In the genomic region with DNA sequence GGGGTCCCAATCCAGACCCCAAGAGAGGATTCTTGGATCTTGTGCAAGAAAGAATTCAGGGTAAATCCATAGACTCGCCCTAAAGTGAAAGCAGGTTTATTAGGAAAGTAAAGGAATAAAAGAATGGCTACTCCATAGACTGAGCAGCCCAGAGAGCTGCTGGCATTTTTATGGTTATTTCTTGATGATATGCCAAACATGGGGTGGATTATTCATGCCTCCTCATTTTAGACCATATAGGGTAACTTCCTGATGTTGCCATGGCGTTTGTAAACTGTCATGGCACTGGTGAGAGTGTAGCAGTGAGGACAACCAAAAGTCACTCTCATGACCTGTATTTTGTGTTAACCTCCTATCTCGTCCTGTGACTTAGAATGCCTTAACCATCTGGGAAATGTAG, we compare ENCODE assay signal across 11 cellular contexts.
"Had no signal": no experiment of that assay in that cellular context is flagged by ENCODE, and none has a peak within 500 bp of the region (broad histone marks: within the 10 kb centered on the region; RNA-seq: fewer than 3 reads in every experiment).

No MANE protein-coding gene starts in this region.

- H3K4me3 ChIP-seq: cardiac muscle cell, lower lobe of right lung, testis, vagina had no signal

- H3K4me1 ChIP-seq: lower lobe of right lung, testis, vagina had no signal

- ATAC-seq: lower lobe of right lung; stimulated activated naive CD8-positive, alpha-beta T cell treated with anti-CD3 and anti-CD28 coated beads, Interleukin-15, amount 100 ng/mL, for 72 hours had no signal

- H3K9me3 ChIP-seq: lower lobe of right lung, testis, vagina had no signal

- H3K27ac ChIP-seq: cardiac muscle cell, lower lobe of right lung, testis, vagina had no signal

- H3K36me3 ChIP-seq: cardiac muscle cell, lower lobe of right lung, vagina had no signal

- H3K27me3 ChIP-seq: cardiac muscle cell, testis, vagina had no signal

- DNase-seq: activated CD4-positive, alpha-beta T cell treated with anti-CD3 and anti-CD28 coated beads, Interleukin-2, amount 50 U/mL, for 4 hours; foreskin melanocyte; lower lobe of right lung; naive B cell; posterior cingulate gyrus; stimulated activated CD4-positive, alpha-beta T cell treated with anti-CD3 and anti-CD28 coated beads, Interleukin-4, amount 100 ng/mL, for 4 hours; stimulated activated naive CD8-positive, alpha-beta T cell treated with anti-CD3 and anti-CD28 coated beads, Interleukin-15, amount 100 ng/mL, for 72 hours; T-helper 2 cell; testis had no signal
